In genomic region chr12:112418248-112418595, GRCh38 we compare ENCODE assay signal across 8 cellular contexts. TPM values are rescaled to one million over a fixed set of nuclear protein-coding genes. Genes with fewer than 3 reads are reported as not detected.
DNase-seq lines count a peak whose midpoint lies in the region; FAIRE-seq and TF ChIP-seq lines count a peak whose summit lies in the region.

No MANE protein-coding gene starts in this region.

- H3K27me3 ChIP-seq in HUES48 (ENCODE audit: control insufficient read depth, insufficient read depth, low read length), result no peaks in the 10 kb centered on the region
- H3K27me3 ChIP-seq in bronchial epithelial cell (ENCODE audit: control insufficient read depth, insufficient read depth, low read length), result no peaks in the 10 kb centered on the region
- no peaks in the 10 kb centered on the region for H3K27me3 ChIP-seq in muscle layer of colon (ENCODE audit: control insufficient read depth in 1 of 2, insufficient read depth in 2 of 2, low read length in 2 of 2)

- H3K4me3 ChIP-seq in AG10803 (ENCODE audit: low read length) (peak overlapping the region; percentile 92), HUES48 (ENCODE audit: low read depth, low read length) (peak overlapping the region; percentile 100), bronchial epithelial cell (ENCODE audit: low read depth, low read length) (peak overlapping the region; percentile 94), muscle layer of colon (ENCODE audit: low read depth in 1 of 2, low read length in 2 of 2) (peak overlapping the region; percentile 89 to 97)

- FAIRE-seq in bronchial epithelial cell (lab: Jason Lieb, UNC) (no peak), RCC 7860 (lab: Jason Lieb, UNC) (no peak)

- H3K27ac ChIP-seq in HUES48 (ENCODE audit: low read depth, low read length), result peak overlapping the region; percentile 98
- H3K27ac ChIP-seq in muscle layer of colon (ENCODE audit: low read depth, low read length), result peak overlapping the region; percentile 98

- TF ChIP-seq CTCF in AG10803 (conservative IDR thresholded peaks at IDR 0.05; ENCODE audit: low read length), result no peak
- no peak for TF ChIP-seq CTCF in bronchial epithelial cell (IDR thresholded peaks at IDR 0.05; ENCODE audit: insufficient read depth, low read length, severe bottlenecking)

- H3K4me1 ChIP-seq in HUES48 (ENCODE audit: control insufficient read depth, insufficient read depth, low read length), result peaks cover 5% of the 10 kb centered on the region; the same call in 1 of the 2 replicates
- H3K4me1 ChIP-seq in muscle layer of colon (ENCODE audit: insufficient read depth, low read length), result peaks cover 19% of the 10 kb centered on the region

- DNase-seq in AG10803 (ENCODE audit: low read depth), result no peak
- no peak for DNase-seq in bronchial epithelial cell (ENCODE audit: low read depth)
- DNase-seq in superior temporal gyrus (ENCODE audit: extremely low spot score), result no peak
- no peak for DNase-seq in RCC 7860 (ENCODE audit: low spot score)
- DNase-seq in DMS53 (lab: John Stamatoyannopoulos, UW), result no peak
- DNase-seq in NCI-H1092 treated with DMSO at 0.1 percent for 48 hours (lab: John Stamatoyannopoulos, UW), result no peak

- H3K9me3 ChIP-seq in HUES48 (ENCODE audit: control insufficient read depth, insufficient read depth, low read length) (no peaks in the 10 kb centered on the region), muscle layer of colon (ENCODE audit: low read length) (no peaks in the 10 kb centered on the region)

- H3K36me3 ChIP-seq in HUES48 (ENCODE audit: control insufficient read depth, insufficient read depth, low read length), result no peaks in the 10 kb centered on the region
- H3K36me3 ChIP-seq in bronchial epithelial cell (ENCODE audit: control insufficient read depth, insufficient read depth, low read length), result no peaks in the 10 kb centered on the region
- no peaks in the 10 kb centered on the region for H3K36me3 ChIP-seq in muscle layer of colon (ENCODE audit: insufficient read depth, low read length)

- H3K9ac ChIP-seq in HUES48 (ENCODE audit: low read depth, low read length) (peak overlapping the region; percentile 93), muscle layer of colon (ENCODE audit: low read length) (peak overlapping the region; percentile 85)

RNA-seq across cellular contexts. Expression of gene PTPN11, which starts 0.5 kb away (rescaled TPM):
- total RNA-seq in bronchial epithelial cell, result 140 TPM in 2 replicates

RNA-seq across cellular contexts. Expression of gene RPL6, which starts 8.8 kb away (rescaled TPM):
- 1,046 and 1,320 TPM in 2 replicates for total RNA-seq in bronchial epithelial cell

RNA-seq across cellular contexts. Expression of gene HECTD4, which starts 36.0 kb away (rescaled TPM):
- total RNA-seq in bronchial epithelial cell, result 12.9 and 18.7 TPM in 2 replicates
